In genomic region chr3:18481946-18482548, GRCh38 we compare ENCODE assay signal across 17 cellular contexts. TPM values are rescaled to one million over a fixed set of nuclear protein-coding genes. Genes with fewer than 3 reads are reported as not detected.
A peak's percentile ranks its signal among the peaks of the same experiment; 100 is the strongest.
DNase-seq lines count a peak whose midpoint lies in the region; ATAC-seq, FAIRE-seq and TF ChIP-seq lines count a peak whose summit lies in the region.
"Had no signal": no experiment of that assay in that cellular context is flagged by ENCODE, and none has a peak within 500 bp of the region (broad histone marks: within the 10 kb centered on the region; RNA-seq: fewer than 3 reads in every experiment).

No MANE protein-coding gene starts in this region.

- no peaks in the 10 kb centered on the region for H3K27me3 Mint-ChIP-seq in activated naive CD8-positive, alpha-beta T cell treated with anti-CD3 and anti-CD28 coated beads, Interleukin-2, amount 50 U/mL, for 24 hours
- no peaks in the 10 kb centered on the region for H3K27me3 Mint-ChIP-seq in activated naive CD8-positive, alpha-beta T cell treated with anti-CD3 and anti-CD28 coated beads for 36 hours

- no peak for ATAC-seq in activated naive CD8-positive, alpha-beta T cell treated with anti-CD3 and anti-CD28 coated beads, Interleukin-2, amount 50 U/mL, for 24 hours
- no peak for ATAC-seq in HG03432 (IDR thresholded peaks at IDR 0.05; ENCODE audit: unreplicated experiment)
- no peak for ATAC-seq in HG03159 (IDR thresholded peaks at IDR 0.05; ENCODE audit: unreplicated experiment)
- no peak for ATAC-seq in GM21528 (IDR thresholded peaks at IDR 0.05; ENCODE audit: low FRiP score, unreplicated experiment)
- ATAC-seq: GM12878, Panc1 had no signal

- H3K4me1 Mint-ChIP-seq in activated naive CD8-positive, alpha-beta T cell treated with anti-CD3 and anti-CD28 coated beads, Interleukin-2, amount 50 U/mL, for 24 hours, result peaks cover 22% of the 10 kb centered on the region
- H3K4me1 Mint-ChIP-seq in activated naive CD8-positive, alpha-beta T cell treated with anti-CD3 and anti-CD28 coated beads for 36 hours, result peaks cover 27% of the 10 kb centered on the region

- H3K27me3 ChIP-seq in bronchial epithelial cell (ENCODE audit: control insufficient read depth, insufficient read depth, low read length), result no peaks in the 10 kb centered on the region

- H3K36me3 Mint-ChIP-seq in activated naive CD8-positive, alpha-beta T cell treated with anti-CD3 and anti-CD28 coated beads, Interleukin-2, amount 50 U/mL, for 24 hours (ENCODE audit: low read depth), result peaks cover 21% of the 10 kb centered on the region
- peaks cover 30% of the 10 kb centered on the region for H3K36me3 Mint-ChIP-seq in activated naive CD8-positive, alpha-beta T cell treated with anti-CD3 and anti-CD28 coated beads for 36 hours

- no peaks in the 10 kb centered on the region for H3K36me3 ChIP-seq in bronchial epithelial cell (ENCODE audit: control insufficient read depth, insufficient read depth, low read length)

- H3K27ac Mint-ChIP-seq in activated naive CD8-positive, alpha-beta T cell treated with anti-CD3 and anti-CD28 coated beads, Interleukin-2, amount 50 U/mL, for 24 hours, result peak overlapping the region; percentile 15
- H3K27ac Mint-ChIP-seq in activated naive CD8-positive, alpha-beta T cell treated with anti-CD3 and anti-CD28 coated beads for 36 hours, result no peak overlapping the region

- no peak overlapping the region for H3K4me3 Mint-ChIP-seq in activated naive CD8-positive, alpha-beta T cell treated with anti-CD3 and anti-CD28 coated beads, Interleukin-2, amount 50 U/mL, for 24 hours
- H3K4me3 Mint-ChIP-seq in activated naive CD8-positive, alpha-beta T cell treated with anti-CD3 and anti-CD28 coated beads for 36 hours, result no peak overlapping the region

- FAIRE-seq in bronchial epithelial cell (lab: Jason Lieb, UNC), result no peak
- FAIRE-seq: GM12878 had no signal

- TF ChIP-seq CTCF in bronchial epithelial cell (IDR thresholded peaks at IDR 0.05; ENCODE audit: insufficient read depth, low read length, severe bottlenecking), result no peak

- peaks cover 14% of the 10 kb centered on the region for H3K9me3 Mint-ChIP-seq in activated naive CD8-positive, alpha-beta T cell treated with anti-CD3 and anti-CD28 coated beads, Interleukin-2, amount 50 U/mL, for 24 hours
- H3K9me3 Mint-ChIP-seq in activated naive CD8-positive, alpha-beta T cell treated with anti-CD3 and anti-CD28 coated beads for 36 hours, result peaks cover 16% of the 10 kb centered on the region

- no peak overlapping the region for H3K4me3 ChIP-seq in bronchial epithelial cell (ENCODE audit: low read depth, low read length)
- H3K4me3 ChIP-seq: GM12878 had no signal

- no peak for DNase-seq in activated naive CD8-positive, alpha-beta T cell treated with anti-CD3 and anti-CD28 coated beads, Interleukin-2, amount 50 U/mL, for 24 hours
- DNase-seq in activated naive CD8-positive, alpha-beta T cell treated with anti-CD3 and anti-CD28 coated beads for 36 hours, result no peak
- DNase-seq in OCI-M1 (lab: John Stamatoyannopoulos, UW), result peak; percentile 58
- peak; percentile 45 for DNase-seq in bronchial epithelial cell (ENCODE audit: low read depth)
- no peak for DNase-seq in anterior cingulate cortex (lab: John Stamatoyannopoulos, UW)
- DNase-seq: AML-193, DMS53, HCEC 1CT, NCI-H1436 treated with DMSO at 0.1 percent for 48 hours, NCI-H2081 treated with DMSO at 0.1 percent for 48 hours, NCI-H69, Right ventricle myocardium superior had no signal

RNA-seq across cellular contexts. Expression of gene SATB1, which starts 56.9 kb away (rescaled TPM):
- total RNA-seq in activated naive CD8-positive, alpha-beta T cell treated with anti-CD3 and anti-CD28 coated beads for 36 hours, result 10 to 100 TPM; 92.0 to 94.8 TPM
- total RNA-seq in bronchial epithelial cell, result 15.0 and 16.3 TPM in 2 replicates

Comparison
In these comparisons a context has a peak if more than half of its experiments do, and no peak if none do; other contexts are left out.
1. DNase-seq: peak in OCI-M1 (single experiment) and bronchial epithelial cell (single experiment); none in activated naive CD8-positive, alpha-beta T cell treated with anti-CD3 and anti-CD28 coated beads, Interleukin-2, amount 50 U/mL, for 24 hours (single experiment), activated naive CD8-positive, alpha-beta T cell treated with anti-CD3 and anti-CD28 coated beads for 36 hours (single experiment) and anterior cingulate cortex (0 of 58).